1 cellular context compared by ENCODE assay signal in genomic region chr14:50396636-50397460, GRCh38.
A peak's percentile ranks its signal among the peaks of the same experiment; 100 is the strongest.
TF ChIP-seq lines count a peak whose summit lies in the region.

TSS of gene CDKL1 (minus strand) at chr14:50396881. CDS start at chr14:50395868, 1,013 bp downstream.

TF ChIP-seq in H1, 55 proteins besides CTCF, POLR2A, EP300 and RAD21 (continued from another document):
- TF ChIP-seq SUZ12 (IDR thresholded peaks at IDR 0.05; ENCODE audit: low read length) (peak; percentile 10; the same call in 1 of the 2 replicates), YY1 (IDR thresholded peaks at IDR 0.05; ENCODE audit: low read depth, low read length) (peak; percentile 15; the same call in 1 of the 2 replicates), POLR2AphosphoS5 (IDR thresholded peaks at IDR 0.05; ENCODE audit: low read depth, low read length) (peak; percentile 40), USF2 (IDR thresholded peaks at IDR 0.05; ENCODE audit: low read length) (peak; percentile 45), CEBPB (IDR thresholded peaks at IDR 0.05; ENCODE audit: low read depth, low read length) (no peak), HDAC2 (IDR thresholded peaks at IDR 0.05; ENCODE audit: borderline replicate concordance in 1 of 2, low read depth in 2 of 2, low read length in 2 of 2) (no peak), TAF1 (IDR thresholded peaks at IDR 0.05; ENCODE audit: low read depth, low read length) (peak; percentile 22; the same call in 1 of the 2 replicates), BACH1 (IDR thresholded peaks at IDR 0.05; ENCODE audit: low read length) (no peak), ATF3 (IDR thresholded peaks at IDR 0.05; ENCODE audit: insufficient read depth, low read depth, low read length) (no peak), E2F6 (IDR thresholded peaks at IDR 0.05) (peak; percentile 91), SIN3A (conservative IDR thresholded peaks at IDR 0.05 in 1 of 2, IDR thresholded peaks at IDR 0.05 in 1 of 2; ENCODE audit: low read depth in 1 of 2, low read length in 2 of 2) (0 out of 4 replicates have a peak, but pooled peaks of 1 of the 2 experiments have one; percentile 8), MAFK (IDR thresholded peaks at IDR 0.05; ENCODE audit: low read depth, low read length) (0 out of 2 replicates have a peak, but pooled peaks have one; percentile 3), RBBP5 (IDR thresholded peaks at IDR 0.05; ENCODE audit: borderline replicate concordance, low read depth, low read length) (peak; percentile 56; the same call in 1 of the 2 replicates), KDM4A (IDR thresholded peaks at IDR 0.05; ENCODE audit: low read depth, low read length, severe bottlenecking) (peak; percentile 87), EZH2 (IDR thresholded peaks at IDR 0.05; ENCODE audit: low read depth, low read length, severe bottlenecking) (peak; percentile 29)
TF ChIP-seq in H1: peak in this region for 15.
